In genomic region chr1:212665241-212666115, GRCh38 we compare ENCODE assay signal across 1 cellular context.
TF ChIP-seq lines count a peak whose summit lies in the region.

No MANE protein-coding gene starts in this region.

TF ChIP-seq in A549, 52 proteins besides CTCF, POLR2A, EP300 and RAD21 (continued from another document):
- TF ChIP-seq BCL3 (IDR thresholded peaks at IDR 0.05) (no peak), KDM5A (IDR thresholded peaks at IDR 0.05) (no peak), KDM1A (IDR thresholded peaks at IDR 0.05; ENCODE audit: low read depth) (0 out of 2 replicates have a peak, but pooled peaks have one; percentile 37), RCOR1 (IDR thresholded peaks at IDR 0.05; ENCODE audit: low read depth, low read length) (no peak), ZSCAN20 (CRISPR knock-in tag; IDR thresholded peaks at IDR 0.05) (no peak), CHD4 (IDR thresholded peaks at IDR 0.05; ENCODE audit: borderline replicate concordance) (0 out of 2 replicates have a peak, but pooled peaks have one; percentile 39), JUNB (IDR thresholded peaks at IDR 0.05) (no peak), CHD2 (IDR thresholded peaks at IDR 0.05; ENCODE audit: low read length, partially characterized antibody) (no peak), MAZ (IDR thresholded peaks at IDR 0.05; ENCODE audit: borderline replicate concordance, low read depth, low read length) (no peak), BHLHE40 (IDR thresholded peaks at IDR 0.05; ENCODE audit: low read depth, low read length) (no peak), HMGXB4 (CRISPR knock-in tag; IDR thresholded peaks at IDR 0.05; ENCODE audit: borderline replicate concordance) (peak; percentile 84; the same call in 1 of the 2 replicates), PHF8 (IDR thresholded peaks at IDR 0.05; ENCODE audit: borderline replicate concordance, low read depth) (0 out of 2 replicates have a peak, but pooled peaks have one; percentile 21), PBX3 (IDR thresholded peaks at IDR 0.05) (no peak), HOXB13 (CRISPR knock-in tag; IDR thresholded peaks at IDR 0.05; ENCODE audit: low read depth) (no peak), MAFK (IDR thresholded peaks at IDR 0.05; ENCODE audit: partially characterized antibody) (no peak), NR3C1 (IDR thresholded peaks at IDR 0.05) (no peak), HOXA7 (CRISPR knock-in tag; IDR thresholded peaks at IDR 0.05) (no peak), ZNF302 (CRISPR knock-in tag; IDR thresholded peaks at IDR 0.05) (no peak), RFX5 (IDR thresholded peaks at IDR 0.05) (no peak), JUN (IDR thresholded peaks at IDR 0.05) (0 out of 5 replicates have a peak, but pooled peaks of 1 of the 2 experiments have one; percentile 39), CEBPB (IDR thresholded peaks at IDR 0.05) (no peak), CBX8 (IDR thresholded peaks at IDR 0.05) (no peak), ZFP36 (IDR thresholded peaks at IDR 0.05; ENCODE audit: borderline replicate concordance, partially characterized antibody) (no peak), NPAS2 (CRISPR knock-in tag; IDR thresholded peaks at IDR 0.05; ENCODE audit: borderline replicate concordance) (no peak)
- TF ChIP-seq, protein P1, sequence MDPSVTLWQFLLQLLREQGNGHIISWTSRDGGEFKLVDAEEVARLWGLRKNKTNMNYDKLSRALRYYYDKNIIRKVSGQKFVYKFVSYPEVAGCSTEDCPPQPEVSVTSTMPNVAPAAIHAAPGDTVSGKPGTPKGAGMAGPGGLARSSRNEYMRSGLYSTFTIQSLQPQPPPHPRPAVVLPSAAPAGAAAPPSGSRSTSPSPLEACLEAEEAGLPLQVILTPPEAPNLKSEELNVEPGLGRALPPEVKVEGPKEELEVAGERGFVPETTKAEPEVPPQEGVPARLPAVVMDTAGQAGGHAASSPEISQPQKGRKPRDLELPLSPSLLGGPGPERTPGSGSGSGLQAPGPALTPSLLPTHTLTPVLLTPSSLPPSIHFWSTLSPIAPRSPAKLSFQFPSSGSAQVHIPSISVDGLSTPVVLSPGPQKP (IDR thresholded peaks at IDR 0.05; ENCODE audit: low read depth, low read length): no peak
- TF ChIP-seq, protein P2, sequence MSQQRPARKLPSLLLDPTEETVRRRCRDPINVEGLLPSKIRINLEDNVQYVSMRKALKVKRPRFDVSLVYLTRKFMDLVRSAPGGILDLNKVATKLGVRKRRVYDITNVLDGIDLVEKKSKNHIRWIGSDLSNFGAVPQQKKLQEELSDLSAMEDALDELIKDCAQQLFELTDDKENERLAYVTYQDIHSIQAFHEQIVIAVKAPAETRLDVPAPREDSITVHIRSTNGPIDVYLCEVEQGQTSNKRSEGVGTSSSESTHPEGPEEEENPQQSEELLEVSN (IDR thresholded peaks at IDR 0.05; ENCODE audit: borderline replicate concordance, low read depth): no peak; the same call in 1 of the 2 replicates
- TF ChIP-seq, protein P3, sequence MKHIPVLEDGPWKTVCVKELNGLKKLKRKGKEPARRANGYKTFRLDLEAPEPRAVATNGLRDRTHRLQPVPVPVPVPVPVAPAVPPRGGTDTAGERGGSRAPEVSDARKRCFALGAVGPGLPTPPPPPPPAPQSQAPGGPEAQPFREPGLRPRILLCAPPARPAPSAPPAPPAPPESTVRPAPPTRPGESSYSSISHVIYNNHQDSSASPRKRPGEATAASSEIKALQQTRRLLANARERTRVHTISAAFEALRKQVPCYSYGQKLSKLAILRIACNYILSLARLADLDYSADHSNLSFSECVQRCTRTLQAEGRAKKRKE (CRISPR knock-in tag; IDR thresholded peaks at IDR 0.05; ENCODE audit: low read depth): no peak
- TF ChIP-seq, protein P4, sequence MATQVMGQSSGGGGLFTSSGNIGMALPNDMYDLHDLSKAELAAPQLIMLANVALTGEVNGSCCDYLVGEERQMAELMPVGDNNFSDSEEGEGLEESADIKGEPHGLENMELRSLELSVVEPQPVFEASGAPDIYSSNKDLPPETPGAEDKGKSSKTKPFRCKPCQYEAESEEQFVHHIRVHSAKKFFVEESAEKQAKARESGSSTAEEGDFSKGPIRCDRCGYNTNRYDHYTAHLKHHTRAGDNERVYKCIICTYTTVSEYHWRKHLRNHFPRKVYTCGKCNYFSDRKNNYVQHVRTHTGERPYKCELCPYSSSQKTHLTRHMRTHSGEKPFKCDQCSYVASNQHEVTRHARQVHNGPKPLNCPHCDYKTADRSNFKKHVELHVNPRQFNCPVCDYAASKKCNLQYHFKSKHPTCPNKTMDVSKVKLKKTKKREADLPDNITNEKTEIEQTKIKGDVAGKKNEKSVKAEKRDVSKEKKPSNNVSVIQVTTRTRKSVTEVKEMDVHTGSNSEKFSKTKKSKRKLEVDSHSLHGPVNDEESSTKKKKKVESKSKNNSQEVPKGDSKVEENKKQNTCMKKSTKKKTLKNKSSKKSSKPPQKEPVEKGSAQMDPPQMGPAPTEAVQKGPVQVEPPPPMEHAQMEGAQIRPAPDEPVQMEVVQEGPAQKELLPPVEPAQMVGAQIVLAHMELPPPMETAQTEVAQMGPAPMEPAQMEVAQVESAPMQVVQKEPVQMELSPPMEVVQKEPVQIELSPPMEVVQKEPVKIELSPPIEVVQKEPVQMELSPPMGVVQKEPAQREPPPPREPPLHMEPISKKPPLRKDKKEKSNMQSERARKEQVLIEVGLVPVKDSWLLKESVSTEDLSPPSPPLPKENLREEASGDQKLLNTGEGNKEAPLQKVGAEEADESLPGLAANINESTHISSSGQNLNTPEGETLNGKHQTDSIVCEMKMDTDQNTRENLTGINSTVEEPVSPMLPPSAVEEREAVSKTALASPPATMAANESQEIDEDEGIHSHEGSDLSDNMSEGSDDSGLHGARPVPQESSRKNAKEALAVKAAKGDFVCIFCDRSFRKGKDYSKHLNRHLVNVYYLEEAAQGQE (IDR thresholded peaks at IDR 0.05): no peak
